In genomic region chr1:8765253-8765652, GRCh38 we compare ENCODE assay signal across 21 cellular contexts.
"Had no signal": no experiment of that assay in that cellular context is flagged by ENCODE, and none has a peak within 500 bp of the region (broad histone marks: within the 10 kb centered on the region; RNA-seq: fewer than 3 reads in every experiment).

No MANE protein-coding gene starts in this region.

- H3K27me3 ChIP-seq: esophagus squamous epithelium, foreskin keratinocyte, right atrium auricular region, tibial artery, vagina had no signal

- H3K27me3 Mint-ChIP-seq: activated naive CD4-positive, alpha-beta T cell treated with anti-CD3 and anti-CD28 coated beads, Interleukin-2, amount 10 ng/mL, durations not matched to agents 7 days and 5 days; memory B cell; natural killer cell treated with Interleukin-12 subunit alpha and Interleukin-12 subunit beta and Interleukin-15 and Interleukin-18, amount 100 ng/mL, for 72 hours had no signal

- H3K27ac ChIP-seq: esophagus squamous epithelium, foreskin keratinocyte, right atrium auricular region, skin epidermis, tibial artery, vagina had no signal

- H3K36me3 Mint-ChIP-seq: natural killer cell treated with Interleukin-12 subunit alpha and Interleukin-12 subunit beta and Interleukin-15 and Interleukin-18, amount 100 ng/mL, for 72 hours had no signal

- H3K9me3 ChIP-seq: esophagus squamous epithelium, right atrium auricular region, tibial artery, vagina had no signal

- H3K4me1 ChIP-seq: foreskin keratinocyte had no signal

- DNase-seq: activated CD4-positive, alpha-beta T cell treated with anti-CD3 and anti-CD28 coated beads for 1 hour; activated CD4-positive, alpha-beta T cell treated with anti-CD3 and anti-CD28 coated beads, Interleukin-2, amount 50 U/mL, for 48 hours; activated naive CD4-positive, alpha-beta T cell treated with anti-CD3 and anti-CD28 coated beads, Interleukin-2, amount 10 ng/mL, durations not matched to agents 7 days and 5 days; activated T-cell treated with anti-CD3 and anti-CD28 coated beads, Interleukin-2, amount 50 U/mL, for 1 hour; caudate nucleus; esophagus squamous epithelium; foreskin keratinocyte; glutamatergic neuron; hypothalamus; kidney; left ventricle myocardium superior; nucleus accumbens; stimulated activated CD4-positive, alpha-beta T cell treated with anti-CD3 and anti-CD28 coated beads, Interleukin-4, amount 100 ng/mL, for 24 hours; stimulated activated naive CD4-positive, alpha-beta T cell; T1000; tibial artery had no signal

- H3K4me1 Mint-ChIP-seq: activated naive CD4-positive, alpha-beta T cell treated with anti-CD3 and anti-CD28 coated beads, Interleukin-2, amount 10 ng/mL, durations not matched to agents 7 days and 5 days had no signal

- H3K4me3 Mint-ChIP-seq: activated naive CD4-positive, alpha-beta T cell treated with anti-CD3 and anti-CD28 coated beads, Interleukin-2, amount 10 ng/mL, durations not matched to agents 7 days and 5 days; memory B cell; natural killer cell treated with Interleukin-12 subunit alpha and Interleukin-12 subunit beta and Interleukin-15 and Interleukin-18, amount 100 ng/mL, for 72 hours had no signal

- H3K27ac Mint-ChIP-seq: activated naive CD4-positive, alpha-beta T cell treated with anti-CD3 and anti-CD28 coated beads, Interleukin-2, amount 10 ng/mL, durations not matched to agents 7 days and 5 days; natural killer cell treated with Interleukin-12 subunit alpha and Interleukin-12 subunit beta and Interleukin-15 and Interleukin-18, amount 100 ng/mL, for 72 hours had no signal

- H3K4me3 ChIP-seq: esophagus squamous epithelium, right atrium auricular region, skin epidermis, tibial artery, vagina had no signal

- H3K36me3 ChIP-seq: esophagus squamous epithelium, right atrium auricular region, tibial artery, vagina had no signal

- H3K9me3 Mint-ChIP-seq: activated naive CD4-positive, alpha-beta T cell treated with anti-CD3 and anti-CD28 coated beads, Interleukin-2, amount 10 ng/mL, durations not matched to agents 7 days and 5 days; memory B cell; natural killer cell treated with Interleukin-12 subunit alpha and Interleukin-12 subunit beta and Interleukin-15 and Interleukin-18, amount 100 ng/mL, for 72 hours had no signal
